ENCODE assay signal across 8 cellular contexts in genomic region chr10:79071535-79071923, GRCh38. TPM values are rescaled to one million over a fixed set of nuclear protein-coding genes. Genes with fewer than 3 reads are reported as not detected.
A peak's percentile ranks its signal among the peaks of the same experiment; 100 is the strongest.
DNase-seq lines count a peak whose midpoint lies in the region; ATAC-seq, FAIRE-seq and TF ChIP-seq lines count a peak whose summit lies in the region.

No MANE protein-coding gene starts in this region.

- peaks cover 69% of the 10 kb centered on the region for H3K79me2 ChIP-seq in osteoblast (ENCODE audit: insufficient read depth, low read length)

- H4K20me1 ChIP-seq in osteoblast (ENCODE audit: insufficient read depth, low read length), result peaks cover 61% of the 10 kb centered on the region

- H3K4me2 ChIP-seq in osteoblast (ENCODE audit: insufficient read depth, low read length), result peak overlapping the region; percentile 92

- peak overlapping the region; percentile 89 for H3K4me3 ChIP-seq in RWPE2 (ENCODE audit: severe bottlenecking)
- peak overlapping the region; percentile 75 for H3K4me3 ChIP-seq in esophagus (ENCODE audit: low read depth in 1 of 2, low read length in 2 of 2)
- H3K4me3 ChIP-seq in osteoblast (ENCODE audit: insufficient read depth, low read length), result peak overlapping the region; percentile 98

- H3K36me3 ChIP-seq in RWPE2 (ENCODE audit: low read depth) (no peaks in the 10 kb centered on the region), esophagus (ENCODE audit: control insufficient read depth in 2 of 2, insufficient read depth in 2 of 2, low read length in 1 of 2) (no peaks in the 10 kb centered on the region), osteoblast (ENCODE audit: insufficient read depth, low read length) (peaks cover 9% of the 10 kb centered on the region)

- 14 to 15% methylated on average over 8 of the region's 8 CpGs for WGBS in esophagus, 2 donors

- H3K4me1 ChIP-seq in RWPE2 (ENCODE audit: insufficient read depth, poor library complexity, severe bottlenecking), result peaks cover 23% of the 10 kb centered on the region
- H3K4me1 ChIP-seq in esophagus (ENCODE audit: control insufficient read depth in 2 of 2, insufficient read depth in 2 of 2, low read length in 1 of 2), result peaks cover 28 to 35% of the 10 kb centered on the region in 2 donors
- H3K4me1 ChIP-seq in osteoblast (ENCODE audit: insufficient read depth, low read length), result peaks cover 58% of the 10 kb centered on the region

- FAIRE-seq in D721Med (lab: Jason Lieb, UNC), result no peak

- TF ChIP-seq CTCF in C4-2B (conservative IDR thresholded peaks at IDR 0.05) (no peak), RWPE2 (IDR thresholded peaks at IDR 0.05; ENCODE audit: poor library complexity, severe bottlenecking) (no peak), osteoblast (IDR thresholded peaks at IDR 0.05; ENCODE audit: extremely low read depth, low read depth, low read length) (no peak), D721Med (IDR thresholded peaks at IDR 0.05; ENCODE audit: insufficient read depth, missing control alignments) (no peak)

- no peak overlapping the region for H2AFZ ChIP-seq in osteoblast (ENCODE audit: low read length)

- H3K27ac ChIP-seq in C4-2B (peak overlapping the region; percentile 93), RWPE2 (ENCODE audit: poor library complexity, severe bottlenecking) (peak overlapping the region; percentile 84), esophagus (ENCODE audit: low read depth in 2 of 2, low read length in 1 of 2) (peak overlapping the region; percentile 93 to 99), osteoblast (ENCODE audit: low read depth, low read length) (peak overlapping the region; percentile 83)

- ATAC-seq in RWPE2 (ENCODE audit: low read depth) (no peak), GM19395 (IDR thresholded peaks at IDR 0.05; ENCODE audit: unreplicated experiment) (no peak), HG02642 (IDR thresholded peaks at IDR 0.05; ENCODE audit: poor library complexity, unreplicated experiment) (no peak)

- H3K27me3 ChIP-seq in RWPE2 (ENCODE audit: insufficient read depth, poor library complexity, severe bottlenecking) (no peaks in the 10 kb centered on the region), esophagus (ENCODE audit: control insufficient read depth in 1 of 2, insufficient read depth in 2 of 2, low read length in 2 of 2) (no peaks in the 10 kb centered on the region), osteoblast (ENCODE audit: insufficient read depth, low read length) (no peaks in the 10 kb centered on the region)

- H3K9me3 ChIP-seq in RWPE2 (ENCODE audit: severe bottlenecking) (no peaks in the 10 kb centered on the region), esophagus (ENCODE audit: control insufficient read depth in 2 of 2, insufficient read depth in 1 of 2, low read depth in 1 of 2, low read length in 1 of 2) (no peaks in the 10 kb centered on the region), osteoblast (ENCODE audit: low read depth, low read length) (no peaks in the 10 kb centered on the region)

- no peak for DNase-seq in RWPE2 (ENCODE audit: low spot score)
- no peak for DNase-seq in osteoblast (ENCODE audit: insufficient read length, low spot score, missing footprints)
- DNase-seq in D721Med (ENCODE audit: insufficient read length, low spot score), result no peak
- DNase-seq in NCI-H748 treated with DMSO at 0.1 percent for 48 hours (lab: John Stamatoyannopoulos, UW), result no peak

RNA-seq across cellular contexts. Expression of gene ZMIZ1, which starts 2.8 kb away (rescaled TPM):
- 10 to 100 TPM; 29.2 to 29.7 TPM for polyA plus RNA-seq in esophagus
- total RNA-seq in osteoblast, result 40.9 and 50.4 TPM in 2 replicates
